8 cellular contexts compared by ENCODE assay signal in genomic region chr19:18865973-18866799, GRCh38. TPM values are rescaled to one million over a fixed set of nuclear protein-coding genes. Genes with fewer than 3 reads are reported as not detected.
DNase-seq lines count a peak whose midpoint lies in the region; ATAC-seq and TF ChIP-seq lines count a peak whose summit lies in the region.

No MANE protein-coding gene starts in this region.

- no peak overlapping the region for H3K27ac Mint-ChIP-seq in nephron progenitor cell

- H3K9me3 Mint-ChIP-seq in activated T-cell treated with anti-CD3 and anti-CD28 coated beads, Interleukin-2, amount 50 U/mL, for 4 hours = no peaks in the 10 kb centered on the region
- H3K9me3 Mint-ChIP-seq in nephron progenitor cell = no peaks in the 10 kb centered on the region

- H3K4me3 ChIP-seq in NT2/D1 (ENCODE audit: insufficient read length, low read depth) = no peak overlapping the region

- peak; percentile 100 for TF ChIP-seq CTCF in nephron progenitor cell (IDR thresholded peaks at IDR 0.05)

- peaks cover 3% of the 10 kb centered on the region for H3K4me1 Mint-ChIP-seq in activated T-cell treated with anti-CD3 and anti-CD28 coated beads, Interleukin-2, amount 50 U/mL, for 4 hours (ENCODE audit: low read depth)
- peaks cover 14% of the 10 kb centered on the region for H3K4me1 Mint-ChIP-seq in nephron progenitor cell

- peaks cover 16% of the 10 kb centered on the region for H3K4me1 ChIP-seq in NT2/D1 (ENCODE audit: insufficient read depth, insufficient read length)

- no peaks in the 10 kb centered on the region for H3K27me3 Mint-ChIP-seq in activated T-cell treated with anti-CD3 and anti-CD28 coated beads, Interleukin-2, amount 50 U/mL, for 4 hours (ENCODE audit: low read depth)
- no peaks in the 10 kb centered on the region for H3K27me3 Mint-ChIP-seq in nephron progenitor cell (ENCODE audit: low read depth, poor library complexity)

- ATAC-seq in activated T-cell treated with anti-CD3 and anti-CD28 coated beads, Interleukin-2, amount 50 U/mL, for 4 hours = peak; percentile 87 to 89
- no peak for ATAC-seq in GM19395 (IDR thresholded peaks at IDR 0.05; ENCODE audit: unreplicated experiment)

- peaks cover 87% of the 10 kb centered on the region for H3K36me3 ChIP-seq in NT2/D1 (ENCODE audit: insufficient read depth, insufficient read length, low read length)

- no peaks in the 10 kb centered on the region for H3K27me3 ChIP-seq in NT2/D1 (ENCODE audit: insufficient read depth, insufficient read length)

- peaks cover 33% of the 10 kb centered on the region for H3K36me3 Mint-ChIP-seq in activated T-cell treated with anti-CD3 and anti-CD28 coated beads, Interleukin-2, amount 50 U/mL, for 4 hours (ENCODE audit: insufficient read depth)
- peaks cover 26% of the 10 kb centered on the region for H3K36me3 Mint-ChIP-seq in nephron progenitor cell (ENCODE audit: low read depth)

- no peak overlapping the region for H3K4me3 Mint-ChIP-seq in activated T-cell treated with anti-CD3 and anti-CD28 coated beads, Interleukin-2, amount 50 U/mL, for 4 hours
- H3K4me3 Mint-ChIP-seq in nephron progenitor cell = no peak overlapping the region

- H3K9ac ChIP-seq in NT2/D1 (ENCODE audit: insufficient read length, low read depth) = peak overlapping the region; percentile 56

- peak; percentile 15 for DNase-seq in NCI-H1092 treated with DMSO at 0.1 percent for 48 hours (lab: John Stamatoyannopoulos, UW)
- DNase-seq in NCI-H1092 (lab: John Stamatoyannopoulos, UW) = no peak
- peak; percentile 44 for DNase-seq in NT2/D1 (ENCODE audit: low read depth, low spot score)
- DNase-seq in activated T-cell treated with anti-CD3 and anti-CD28 coated beads, Interleukin-2, amount 50 U/mL, for 4 hours = peak; percentile 49
- DNase-seq in fibroblast of gingiva (ENCODE audit: low read depth) = peak; percentile 41
- DNase-seq in nephron progenitor cell = peak; percentile 87
- peak; percentile 76 for DNase-seq in superior temporal gyrus (ENCODE audit: extremely low spot score)

- no peaks in the 10 kb centered on the region for H3K9me3 ChIP-seq in NT2/D1 (ENCODE audit: insufficient read depth, low read length)

RNA-seq across cellular contexts. Expression of gene CERS1, which starts 29.8 kb away (rescaled TPM):
- total RNA-seq in activated T-cell treated with anti-CD3 and anti-CD28 coated beads, Interleukin-2, amount 50 U/mL, for 4 hours = under 1 TPM in 1 of 3 donors, not detected in 2; 0.13 TPM

RNA-seq across cellular contexts. Expression of gene UPF1, which starts 34.4 kb away (rescaled TPM):
- total RNA-seq in activated T-cell treated with anti-CD3 and anti-CD28 coated beads, Interleukin-2, amount 50 U/mL, for 4 hours = 100 to 1,000 TPM; 116 to 123 (median 118) TPM

RNA-seq across cellular contexts. Expression of gene COPE, which starts 53.0 kb away (rescaled TPM):
- 100 to 1,000 TPM; 258 to 293 (median 270) TPM for total RNA-seq in activated T-cell treated with anti-CD3 and anti-CD28 coated beads, Interleukin-2, amount 50 U/mL, for 4 hours

RNA-seq across cellular contexts. Expression of gene DDX49, which starts 53.3 kb away (rescaled TPM):
- total RNA-seq in activated T-cell treated with anti-CD3 and anti-CD28 coated beads, Interleukin-2, amount 50 U/mL, for 4 hours = 100 to 1,000 TPM; 170 to 178 (median 176) TPM
